In the genomic region with DNA sequence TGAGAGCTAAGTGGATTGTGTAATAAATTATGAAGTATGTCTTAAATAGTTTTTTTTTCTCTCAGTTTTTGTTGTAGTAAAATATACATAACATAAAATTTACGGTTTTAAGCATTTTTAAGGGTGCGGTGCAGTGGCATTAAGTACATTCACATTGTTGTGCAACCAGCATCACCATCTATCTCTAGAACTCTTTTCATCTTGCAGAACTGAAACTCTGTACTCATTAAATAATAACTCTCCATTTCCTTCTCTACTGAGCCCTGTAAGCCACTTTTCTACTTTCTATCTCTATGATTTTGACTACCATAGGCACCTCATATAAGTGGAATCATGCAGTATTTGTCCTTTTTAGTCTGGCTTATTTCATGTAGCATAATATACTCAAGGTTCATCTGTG, we compare ENCODE assay signal across 13 cellular contexts.
DNase-seq lines count a peak whose midpoint lies in the region; ATAC-seq and TF ChIP-seq lines count a peak whose summit lies in the region.
"Had no signal": no experiment of that assay in that cellular context is flagged by ENCODE, and none has a peak within 500 bp of the region (broad histone marks: within the 10 kb centered on the region; RNA-seq: fewer than 3 reads in every experiment).

No MANE protein-coding gene starts in this region.

- peaks cover 42% of the 10 kb centered on the region for H3K36me3 ChIP-seq in SK-N-MC (ENCODE audit: insufficient read depth, low read length)
- H3K36me3 ChIP-seq: prostate gland had no signal

- no peaks in the 10 kb centered on the region for H3K9me3 ChIP-seq in SK-N-MC (ENCODE audit: low read depth, low read length)
- H3K9me3 ChIP-seq: prostate gland had no signal

- peak; percentile 14 for DNase-seq in SK-N-MC (ENCODE audit: low read depth, low spot score)
- no peak for DNase-seq in NCI-H1436 treated with DMSO at 0.1 percent for 48 hours (lab: John Stamatoyannopoulos, UW)
- DNase-seq in T-helper 9 cell, result no peak
- no peak for DNase-seq in NCI-H2227 treated with DMSO at 0.1 percent for 48 hours (lab: John Stamatoyannopoulos, UW)
- DNase-seq in foreskin fibroblast, result no peak
- DNase-seq: activated T-cell treated with anti-CD3 and anti-CD28 coated beads, Interleukin-2, amount 50 U/mL, for 4 hours; NCI-H187; PC-3; substantia nigra had no signal

- peak overlapping the region; percentile 71; the same call in 1 of the 2 replicates for H3K27ac ChIP-seq in SK-N-MC
- H3K27ac ChIP-seq: prostate gland had no signal

- H3K4me3 ChIP-seq in SK-N-MC (no peak overlapping the region), foreskin fibroblast (ENCODE audit: low read depth in 1 of 2, low read length in 2 of 2) (no peak overlapping the region)
- H3K4me3 ChIP-seq: prostate gland had no signal

- no peak for TF ChIP-seq CTCF in foreskin fibroblast (IDR thresholded peaks at IDR 0.05; ENCODE audit: low read depth, low read length)

- no peak overlapping the region for H3K9ac ChIP-seq in SK-N-MC (ENCODE audit: insufficient read length)

- ATAC-seq in GM18498 (IDR thresholded peaks at IDR 0.05; ENCODE audit: unreplicated experiment) (peak; percentile 81), GM19438 (IDR thresholded peaks at IDR 0.05; ENCODE audit: low read depth, unreplicated experiment) (peak; percentile 72), HG03039 (IDR thresholded peaks at IDR 0.05; ENCODE audit: unreplicated experiment) (peak; percentile 64)
- ATAC-seq: activated T-cell treated with anti-CD3 and anti-CD28 coated beads, Interleukin-2, amount 50 U/mL, for 4 hours; PC-3 had no signal
